Comparison of ENCODE assay signal across 2 cellular contexts in the genomic region with DNA sequence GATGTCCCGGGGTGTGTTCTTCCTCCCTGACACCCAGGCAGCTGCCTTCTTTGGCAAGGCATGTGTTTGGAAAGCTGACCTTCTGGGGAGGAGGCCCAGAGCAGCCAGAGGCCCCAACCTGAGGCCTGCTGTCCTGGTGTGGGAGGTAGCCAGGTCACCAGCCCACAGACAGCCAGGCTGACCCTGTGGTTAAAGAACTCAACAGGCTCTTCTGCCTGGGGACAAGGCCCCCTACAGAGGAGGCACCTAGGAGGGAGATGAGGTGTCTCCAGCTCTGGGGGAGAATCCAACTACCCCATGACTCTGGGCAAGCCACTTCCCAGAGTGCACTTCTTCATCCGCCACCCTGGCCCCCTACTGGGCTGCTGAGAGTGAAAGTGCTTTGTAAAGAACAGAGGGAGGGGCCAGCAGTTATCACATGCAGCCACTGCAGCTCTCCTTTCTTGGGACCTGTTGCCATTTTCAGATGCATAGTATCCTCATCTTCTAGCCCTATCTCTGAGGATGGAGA.
TF ChIP-seq lines count a peak whose summit lies in the region.

No MANE protein-coding gene starts in this region.

TF ChIP-seq in HEK293, 187 proteins besides CTCF, POLR2A, EP300 and RAD21 (continued from another document):
- no peak for TF ChIP-seq ZNF138 (tag by site-specific recombination; IDR thresholded peaks at IDR 0.05; ENCODE audit: borderline replicate concordance)
- peak; percentile 97 for TF ChIP-seq SCRT2 (tag by site-specific recombination; IDR thresholded peaks at IDR 0.05)
- no peak for TF ChIP-seq ZNF155 (tag by site-specific recombination; IDR thresholded peaks at IDR 0.05)
- no peak for TF ChIP-seq ZNF561 (tag by site-specific recombination; IDR thresholded peaks at IDR 0.05; ENCODE audit: borderline replicate concordance)
- peak; percentile 67 for TF ChIP-seq MZF1 (tag by site-specific recombination; IDR thresholded peaks at IDR 0.05; ENCODE audit: borderline replicate concordance)
- TF ChIP-seq, protein P1, sequence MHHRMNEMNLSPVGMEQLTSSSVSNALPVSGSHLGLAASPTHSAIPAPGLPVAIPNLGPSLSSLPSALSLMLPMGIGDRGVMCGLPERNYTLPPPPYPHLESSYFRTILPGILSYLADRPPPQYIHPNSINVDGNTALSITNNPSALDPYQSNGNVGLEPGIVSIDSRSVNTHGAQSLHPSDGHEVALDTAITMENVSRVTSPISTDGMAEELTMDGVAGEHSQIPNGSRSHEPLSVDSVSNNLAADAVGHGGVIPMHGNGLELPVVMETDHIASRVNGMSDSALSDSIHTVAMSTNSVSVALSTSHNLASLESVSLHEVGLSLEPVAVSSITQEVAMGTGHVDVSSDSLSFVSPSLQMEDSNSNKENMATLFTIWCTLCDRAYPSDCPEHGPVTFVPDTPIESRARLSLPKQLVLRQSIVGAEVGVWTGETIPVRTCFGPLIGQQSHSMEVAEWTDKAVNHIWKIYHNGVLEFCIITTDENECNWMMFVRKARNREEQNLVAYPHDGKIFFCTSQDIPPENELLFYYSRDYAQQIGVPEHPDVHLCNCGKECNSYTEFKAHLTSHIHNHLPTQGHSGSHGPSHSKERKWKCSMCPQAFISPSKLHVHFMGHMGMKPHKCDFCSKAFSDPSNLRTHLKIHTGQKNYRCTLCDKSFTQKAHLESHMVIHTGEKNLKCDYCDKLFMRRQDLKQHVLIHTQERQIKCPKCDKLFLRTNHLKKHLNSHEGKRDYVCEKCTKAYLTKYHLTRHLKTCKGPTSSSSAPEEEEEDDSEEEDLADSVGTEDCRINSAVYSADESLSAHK (tag by site-specific recombination; IDR thresholded peaks at IDR 0.05): no peak
- TF ChIP-seq, protein P2, sequence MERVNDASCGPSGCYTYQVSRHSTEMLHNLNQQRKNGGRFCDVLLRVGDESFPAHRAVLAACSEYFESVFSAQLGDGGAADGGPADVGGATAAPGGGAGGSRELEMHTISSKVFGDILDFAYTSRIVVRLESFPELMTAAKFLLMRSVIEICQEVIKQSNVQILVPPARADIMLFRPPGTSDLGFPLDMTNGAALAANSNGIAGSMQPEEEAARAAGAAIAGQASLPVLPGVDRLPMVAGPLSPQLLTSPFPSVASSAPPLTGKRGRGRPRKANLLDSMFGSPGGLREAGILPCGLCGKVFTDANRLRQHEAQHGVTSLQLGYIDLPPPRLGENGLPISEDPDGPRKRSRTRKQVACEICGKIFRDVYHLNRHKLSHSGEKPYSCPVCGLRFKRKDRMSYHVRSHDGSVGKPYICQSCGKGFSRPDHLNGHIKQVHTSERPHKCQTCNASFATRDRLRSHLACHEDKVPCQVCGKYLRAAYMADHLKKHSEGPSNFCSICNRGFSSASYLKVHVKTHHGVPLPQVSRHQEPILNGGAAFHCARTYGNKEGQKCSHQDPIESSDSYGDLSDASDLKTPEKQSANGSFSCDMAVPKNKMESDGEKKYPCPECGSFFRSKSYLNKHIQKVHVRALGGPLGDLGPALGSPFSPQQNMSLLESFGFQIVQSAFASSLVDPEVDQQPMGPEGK (tag by site-specific recombination; IDR thresholded peaks at IDR 0.05): peak; percentile 46; the same call in 1 of the 2 replicates
- 0 out of 2 replicates have a peak, but pooled peaks have one; percentile 12 for TF ChIP-seq ZNF660 (tag by site-specific recombination; IDR thresholded peaks at IDR 0.05)
- TF ChIP-seq ZNF341 (tag by site-specific recombination; IDR thresholded peaks at IDR 0.05; ENCODE audit: low read depth): peak; percentile 95
- TF ChIP-seq ZNF560 (tag by site-specific recombination; IDR thresholded peaks at IDR 0.05; ENCODE audit: borderline replicate concordance): no peak
- no peak for TF ChIP-seq ZNF510 (tag by site-specific recombination; IDR thresholded peaks at IDR 0.05; ENCODE audit: insufficient replicate concordance)
- TF ChIP-seq ZNF274 (IDR thresholded peaks at IDR 0.05; ENCODE audit: low read length): no peak
- TF ChIP-seq ZNF274 (tag by site-specific recombination; IDR thresholded peaks at IDR 0.05; ENCODE audit: borderline replicate concordance): no peak
- TF ChIP-seq ZNF501 (tag by site-specific recombination; IDR thresholded peaks at IDR 0.05): no peak
- TF ChIP-seq, protein P3, sequence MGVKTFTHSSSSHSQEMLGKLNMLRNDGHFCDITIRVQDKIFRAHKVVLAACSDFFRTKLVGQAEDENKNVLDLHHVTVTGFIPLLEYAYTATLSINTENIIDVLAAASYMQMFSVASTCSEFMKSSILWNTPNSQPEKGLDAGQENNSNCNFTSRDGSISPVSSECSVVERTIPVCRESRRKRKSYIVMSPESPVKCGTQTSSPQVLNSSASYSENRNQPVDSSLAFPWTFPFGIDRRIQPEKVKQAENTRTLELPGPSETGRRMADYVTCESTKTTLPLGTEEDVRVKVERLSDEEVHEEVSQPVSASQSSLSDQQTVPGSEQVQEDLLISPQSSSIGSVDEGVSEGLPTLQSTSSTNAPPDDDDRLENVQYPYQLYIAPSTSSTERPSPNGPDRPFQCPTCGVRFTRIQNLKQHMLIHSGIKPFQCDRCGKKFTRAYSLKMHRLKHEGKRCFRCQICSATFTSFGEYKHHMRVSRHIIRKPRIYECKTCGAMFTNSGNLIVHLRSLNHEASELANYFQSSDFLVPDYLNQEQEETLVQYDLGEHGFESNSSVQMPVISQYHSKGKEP (tag by site-specific recombination; IDR thresholded peaks at IDR 0.05): peak; percentile 94
TF ChIP-seq in HEK293: peak in this region for 19.

TF ChIP-seq in HepG2, 621 proteins besides CTCF, POLR2A, EP300 and RAD21 (continued from another document and continues in another):
- no peak for TF ChIP-seq ZNF318 (CRISPR knock-in tag; IDR thresholded peaks at IDR 0.05)
- TF ChIP-seq ELF3 (CRISPR knock-in tag; IDR thresholded peaks at IDR 0.05): no peak
- TF ChIP-seq ZBTB7B (CRISPR knock-in tag; IDR thresholded peaks at IDR 0.05): no peak
- no peak for TF ChIP-seq ZNF652 (CRISPR knock-in tag; IDR thresholded peaks at IDR 0.05; ENCODE audit: borderline replicate concordance, low read depth)
- TF ChIP-seq IRX3 (CRISPR knock-in tag; IDR thresholded peaks at IDR 0.05; ENCODE audit: borderline replicate concordance, low read depth): no peak
- TF ChIP-seq MTA1 (CRISPR knock-in tag; IDR thresholded peaks at IDR 0.05; ENCODE audit: borderline replicate concordance): no peak
- no peak for TF ChIP-seq CREBL2 (CRISPR knock-in tag; IDR thresholded peaks at IDR 0.05; ENCODE audit: borderline replicate concordance)
- TF ChIP-seq ZNF549 (CRISPR knock-in tag; IDR thresholded peaks at IDR 0.05): no peak
- TF ChIP-seq, protein P4, sequence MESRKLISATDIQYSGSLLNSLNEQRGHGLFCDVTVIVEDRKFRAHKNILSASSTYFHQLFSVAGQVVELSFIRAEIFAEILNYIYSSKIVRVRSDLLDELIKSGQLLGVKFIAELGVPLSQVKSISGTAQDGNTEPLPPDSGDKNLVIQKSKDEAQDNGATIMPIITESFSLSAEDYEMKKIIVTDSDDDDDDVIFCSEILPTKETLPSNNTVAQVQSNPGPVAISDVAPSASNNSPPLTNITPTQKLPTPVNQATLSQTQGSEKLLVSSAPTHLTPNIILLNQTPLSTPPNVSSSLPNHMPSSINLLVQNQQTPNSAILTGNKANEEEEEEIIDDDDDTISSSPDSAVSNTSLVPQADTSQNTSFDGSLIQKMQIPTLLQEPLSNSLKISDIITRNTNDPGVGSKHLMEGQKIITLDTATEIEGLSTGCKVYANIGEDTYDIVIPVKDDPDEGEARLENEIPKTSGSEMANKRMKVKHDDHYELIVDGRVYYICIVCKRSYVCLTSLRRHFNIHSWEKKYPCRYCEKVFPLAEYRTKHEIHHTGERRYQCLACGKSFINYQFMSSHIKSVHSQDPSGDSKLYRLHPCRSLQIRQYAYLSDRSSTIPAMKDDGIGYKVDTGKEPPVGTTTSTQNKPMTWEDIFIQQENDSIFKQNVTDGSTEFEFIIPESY (CRISPR knock-in tag; IDR thresholded peaks at IDR 0.05): peak; percentile 95
- TF ChIP-seq MEIS2 (CRISPR knock-in tag; IDR thresholded peaks at IDR 0.05): no peak
- TF ChIP-seq IKZF5 (CRISPR knock-in tag; IDR thresholded peaks at IDR 0.05): peak; percentile 31; the same call in 1 of the 2 replicates
- TF ChIP-seq, protein P5, sequence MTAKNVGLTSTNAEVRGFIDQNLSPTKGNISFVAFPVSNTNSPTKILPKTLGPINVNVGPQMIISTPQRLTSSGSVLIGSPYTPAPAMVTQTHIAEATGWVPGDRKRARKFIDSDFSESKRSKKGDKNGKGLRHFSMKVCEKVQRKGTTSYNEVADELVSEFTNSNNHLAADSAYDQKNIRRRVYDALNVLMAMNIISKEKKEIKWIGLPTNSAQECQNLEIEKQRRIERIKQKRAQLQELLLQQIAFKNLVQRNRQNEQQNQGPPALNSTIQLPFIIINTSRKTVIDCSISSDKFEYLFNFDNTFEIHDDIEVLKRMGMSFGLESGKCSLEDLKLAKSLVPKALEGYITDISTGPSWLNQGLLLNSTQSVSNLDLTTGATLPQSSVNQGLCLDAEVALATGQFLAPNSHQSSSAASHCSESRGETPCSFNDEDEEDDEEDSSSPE (CRISPR knock-in tag; IDR thresholded peaks at IDR 0.05): no peak
- no peak for TF ChIP-seq ZKSCAN5 (CRISPR knock-in tag; IDR thresholded peaks at IDR 0.05)
- TF ChIP-seq SP140L (CRISPR knock-in tag; IDR thresholded peaks at IDR 0.05; ENCODE audit: borderline replicate concordance): no peak
- TF ChIP-seq, protein P6, sequence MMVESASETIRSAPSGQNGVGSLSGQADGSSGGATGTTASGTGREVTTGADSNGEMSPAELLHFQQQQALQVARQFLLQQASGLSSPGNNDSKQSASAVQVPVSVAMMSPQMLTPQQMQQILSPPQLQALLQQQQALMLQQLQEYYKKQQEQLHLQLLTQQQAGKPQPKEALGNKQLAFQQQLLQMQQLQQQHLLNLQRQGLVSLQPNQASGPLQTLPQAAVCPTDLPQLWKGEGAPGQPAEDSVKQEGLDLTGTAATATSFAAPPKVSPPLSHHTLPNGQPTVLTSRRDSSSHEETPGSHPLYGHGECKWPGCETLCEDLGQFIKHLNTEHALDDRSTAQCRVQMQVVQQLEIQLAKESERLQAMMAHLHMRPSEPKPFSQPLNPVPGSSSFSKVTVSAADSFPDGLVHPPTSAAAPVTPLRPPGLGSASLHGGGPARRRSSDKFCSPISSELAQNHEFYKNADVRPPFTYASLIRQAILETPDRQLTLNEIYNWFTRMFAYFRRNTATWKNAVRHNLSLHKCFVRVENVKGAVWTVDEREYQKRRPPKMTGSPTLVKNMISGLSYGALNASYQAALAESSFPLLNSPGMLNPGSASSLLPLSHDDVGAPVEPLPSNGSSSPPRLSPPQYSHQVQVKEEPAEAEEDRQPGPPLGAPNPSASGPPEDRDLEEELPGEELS (CRISPR knock-in tag; IDR thresholded peaks at IDR 0.05): no peak
- TF ChIP-seq ZNF264 (CRISPR knock-in tag; IDR thresholded peaks at IDR 0.05): no peak
- TF ChIP-seq ZNF781 (CRISPR knock-in tag; IDR thresholded peaks at IDR 0.05; ENCODE audit: borderline replicate concordance, not compliant biosample characterization): no peak
- no peak for TF ChIP-seq MLLT10 (CRISPR knock-in tag; IDR thresholded peaks at IDR 0.05)
- no peak for TF ChIP-seq ZNF776 (CRISPR knock-in tag; IDR thresholded peaks at IDR 0.05)
- TF ChIP-seq ETV5 (CRISPR knock-in tag; IDR thresholded peaks at IDR 0.05; ENCODE audit: borderline replicate concordance): no peak
